Comparison of ENCODE assay signal across 18 cellular contexts in the genomic region with DNA sequence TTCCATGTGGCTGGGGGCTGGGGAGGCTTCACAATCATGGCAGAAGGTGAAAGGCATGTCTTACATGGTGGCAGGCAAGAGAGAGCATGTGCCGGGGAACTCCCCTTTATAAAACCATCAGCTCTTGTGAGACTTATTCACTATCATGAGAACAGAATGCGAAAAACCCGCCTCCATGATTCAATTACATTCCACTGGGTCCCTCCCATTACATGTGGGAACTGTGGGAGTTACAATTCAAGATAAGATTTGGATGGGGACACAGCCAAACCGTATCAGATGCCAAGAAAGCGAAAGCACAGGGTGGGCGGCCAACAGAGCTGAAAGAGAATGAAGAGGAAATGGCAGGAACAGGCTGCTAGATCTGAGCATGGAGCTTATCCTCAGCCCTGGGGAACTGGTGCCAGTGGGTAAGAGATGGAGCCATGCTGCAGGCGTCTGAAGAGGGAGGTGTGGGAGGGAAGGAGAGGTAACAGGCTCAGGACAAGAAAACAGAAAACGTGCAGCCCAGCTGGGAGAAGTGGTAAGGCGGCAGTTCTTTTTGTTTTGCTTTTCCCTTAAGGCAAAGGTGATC.
"Had no signal": no experiment of that assay in that cellular context is flagged by ENCODE, and none has a peak within 500 bp of the region (broad histone marks: within the 10 kb centered on the region; RNA-seq: fewer than 3 reads in every experiment).

No MANE protein-coding gene starts in this region.

- H3K27me3 ChIP-seq: left lung, ovary, thyroid gland had no signal

- H3K9me3 ChIP-seq: left lung, ovary, psoas muscle, SK-N-SH, thyroid gland had no signal

- H3K4me1 ChIP-seq: left lung, psoas muscle had no signal

- H3K4me2 ChIP-seq: SK-N-SH, smooth muscle cell had no signal

- H3K36me3 ChIP-seq: left lung, ovary, thyroid gland had no signal

- H3K4me3 ChIP-seq: left lung, ovary, psoas muscle, smooth muscle cell, thyroid gland had no signal

- H3K27ac ChIP-seq: left lung, ovary, psoas muscle, thyroid gland had no signal

- H3K9ac ChIP-seq: SK-N-SH had no signal

- DNase-seq: activated CD4-positive, alpha-beta memory T cell treated with anti-CD3 and anti-CD28 coated beads for 36 hours; activated CD4-positive, alpha-beta T cell treated with anti-CD3 and anti-CD28 coated beads for 36 hours; activated CD8-positive, alpha-beta memory T cell treated with anti-CD3 and anti-CD28 coated beads, Interleukin-2, amount 10 ng/mL, durations not matched to agents 7 days and 5 days; activated naive CD4-positive, alpha-beta T cell; activated naive CD8-positive, alpha-beta T cell treated with anti-CD3 and anti-CD28 coated beads for 36 hours; effector CD8-positive, alpha-beta T cell; kidney; left lung; ovary; psoas muscle; SK-N-SH; stimulated activated CD4-positive, alpha-beta T cell treated with anti-CD3 and anti-CD28 coated beads, Interleukin-4, amount 100 ng/mL, for 24 hours; T-cell; thyroid gland had no signal

- ATAC-seq: activated CD4-positive, alpha-beta T cell treated with anti-CD3 and anti-CD28 coated beads for 36 hours; activated CD8-positive, alpha-beta memory T cell treated with anti-CD3 and anti-CD28 coated beads, Interleukin-2, amount 10 ng/mL, durations not matched to agents 7 days and 5 days; left lung; psoas muscle; sciatic nerve; stimulated activated effector memory CD8-positive, alpha-beta T cell treated with anti-CD3 and anti-CD28 coated beads, Interleukin-12 subunit alpha, Interleukin-12 subunit beta, amount 100 ng/mL, for 72 hours; T-cell; WTC11 had no signal
